Comparison of ENCODE assay signal across 20 cellular contexts in the genomic region with DNA sequence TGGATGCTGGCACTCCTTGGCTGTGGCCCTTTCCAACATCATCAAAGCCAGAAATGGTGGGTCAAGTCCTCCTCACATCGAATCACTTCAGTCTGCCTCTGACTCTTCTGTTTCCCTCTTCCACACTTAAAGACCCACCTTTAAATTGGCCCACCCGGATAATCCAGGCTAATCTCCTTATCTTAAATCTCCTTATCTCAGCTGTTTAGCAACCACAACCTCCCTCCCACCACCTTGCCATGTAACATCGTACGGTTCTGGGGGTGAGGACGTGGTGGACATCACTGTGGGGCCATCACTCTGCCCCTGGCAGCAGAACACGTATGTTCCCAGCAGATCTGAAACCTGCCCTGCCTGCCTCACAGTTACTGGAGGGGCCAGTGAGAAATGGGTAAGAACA. TPM values are rescaled to one million over a fixed set of nuclear protein-coding genes. Genes with fewer than 3 reads are reported as not detected.
DNase-seq lines count a peak whose midpoint lies in the region; ATAC-seq and TF ChIP-seq lines count a peak whose summit lies in the region.
"Had no signal": no experiment of that assay in that cellular context is flagged by ENCODE, and none has a peak within 500 bp of the region (broad histone marks: within the 10 kb centered on the region; RNA-seq: fewer than 3 reads in every experiment).

No MANE protein-coding gene starts in this region.

- H3K27me3 Mint-ChIP-seq in chondrocyte (ENCODE audit: low read depth) (no peaks in the 10 kb centered on the region), neural progenitor cell (ENCODE audit: insufficient read depth, low read depth) (peaks cover 8% of the 10 kb centered on the region)

- no peak overlapping the region for H3K27ac ChIP-seq in neural progenitor cell
- no peak overlapping the region for H3K27ac ChIP-seq in vagina
- H3K27ac ChIP-seq: 22Rv1, A549, BLaER1 had no signal

- DNase-seq in D341Med (ENCODE audit: low spot score) (peak; percentile 64), NCI-H82 treated with DMSO at 0.1 percent for 48 hours (lab: John Stamatoyannopoulos, UW; ENCODE audit: unreplicated experiment) (peak; percentile 85), chondrocyte (ENCODE audit: low spot score) (peak; percentile 30), neural progenitor cell (ENCODE audit: low spot score) (peak; percentile 57), vagina (ENCODE audit: extremely low spot score in 2 of 2) (no peak)
- DNase-seq: CD4-positive, alpha-beta memory T cell; DMS 273 treated with DMSO at 0.1 percent for 48 hours; DMS53; GOT3; H7; HFFc6 had no signal

- H3K4me1 ChIP-seq in neural progenitor cell (peaks cover 46% of the 10 kb centered on the region), vagina (no peaks in the 10 kb centered on the region)
- H3K4me1 ChIP-seq: A549, BLaER1 had no signal

- ATAC-seq in GM18517 (IDR thresholded peaks at IDR 0.05; ENCODE audit: unreplicated experiment) (no peak), GM21717 (IDR thresholded peaks at IDR 0.05; ENCODE audit: unreplicated experiment) (no peak), GM21786 (IDR thresholded peaks at IDR 0.05; ENCODE audit: unreplicated experiment) (no peak)
- ATAC-seq: A549, HCT116 had no signal

- no peak for TF ChIP-seq POLR2A in vagina (IDR thresholded peaks at IDR 0.05)

- no peak overlapping the region for H3K4me3 ChIP-seq in neural progenitor cell
- no peak overlapping the region for H3K4me3 ChIP-seq in vagina
- H3K4me3 ChIP-seq: A549, BLaER1 had no signal

- H3K9ac ChIP-seq in neural progenitor cell: no peak overlapping the region
- H3K9ac ChIP-seq: BLaER1 had no signal

- H3K27me3 ChIP-seq in neural progenitor cell (peaks cover 36% of the 10 kb centered on the region), vagina (no peaks in the 10 kb centered on the region)
- H3K27me3 ChIP-seq: BLaER1 had no signal

- H3F3A ChIP-seq in neural progenitor cell (ENCODE audit: low read depth): no peaks in the 10 kb centered on the region

- H3K27ac Mint-ChIP-seq in chondrocyte (ENCODE audit: unreplicated experiment) (no peak overlapping the region), neural progenitor cell (no peak overlapping the region)
- H3K27ac Mint-ChIP-seq: CD14-positive monocyte; CD4-positive, alpha-beta memory T cell; HFFc6 had no signal

- H3K36me3 Mint-ChIP-seq in chondrocyte (ENCODE audit: low read depth): no peaks in the 10 kb centered on the region
- peaks cover 30% of the 10 kb centered on the region for H3K36me3 Mint-ChIP-seq in neural progenitor cell
- H3K36me3 Mint-ChIP-seq: CD14-positive monocyte; CD4-positive, alpha-beta memory T cell had no signal

- H3K36me3 ChIP-seq in neural progenitor cell (no peaks in the 10 kb centered on the region), vagina (no peaks in the 10 kb centered on the region)
- H3K36me3 ChIP-seq: BLaER1 had no signal

- H3K9me3 ChIP-seq in neural progenitor cell (ENCODE audit: low read depth): no peaks in the 10 kb centered on the region
- H3K9me3 ChIP-seq in vagina: no peaks in the 10 kb centered on the region
- H3K9me3 ChIP-seq: A549, BLaER1 had no signal

- H4K20me1 ChIP-seq in neural progenitor cell (ENCODE audit: low read depth): no peaks in the 10 kb centered on the region
- H4K20me1 ChIP-seq: BLaER1 had no signal

- no peaks in the 10 kb centered on the region for H3K79me2 ChIP-seq in neural progenitor cell (ENCODE audit: low read depth)

- intact Hi-C loops in vagina (cut with DNase I): loop anchor here (10.0 kb wide), 1 partner anchor 508 kb away; the partner anchor contains the start of gene SLC25A51

- no peaks in the 10 kb centered on the region for H3K9me3 Mint-ChIP-seq in chondrocyte (ENCODE audit: low read depth)
- no peaks in the 10 kb centered on the region for H3K9me3 Mint-ChIP-seq in neural progenitor cell
- H3K9me3 Mint-ChIP-seq: CD14-positive monocyte; CD4-positive, alpha-beta memory T cell; HFFc6 had no signal

- no peaks in the 10 kb centered on the region for H3K4me1 Mint-ChIP-seq in chondrocyte (ENCODE audit: low read depth)
- H3K4me1 Mint-ChIP-seq in neural progenitor cell: peaks cover 50% of the 10 kb centered on the region
- H3K4me1 Mint-ChIP-seq: CD14-positive monocyte; CD4-positive, alpha-beta memory T cell had no signal

- TF ChIP-seq CTCF in chondrocyte (IDR thresholded peaks at IDR 0.05) (no peak), neural progenitor cell (IDR thresholded peaks at IDR 0.05) (no peak), vagina (IDR thresholded peaks at IDR 0.05) (no peak)

- no peak overlapping the region for H3K4me3 Mint-ChIP-seq in chondrocyte (ENCODE audit: unreplicated experiment)
- H3K4me3 Mint-ChIP-seq in neural progenitor cell: peak overlapping the region; percentile 3
- H3K4me3 Mint-ChIP-seq: CD14-positive monocyte; CD4-positive, alpha-beta memory T cell; HFFc6 had no signal

- no peak overlapping the region for H2AFZ ChIP-seq in neural progenitor cell (replicated peaks)

- H3K4me2 ChIP-seq in neural progenitor cell: no peak overlapping the region
- H3K4me2 ChIP-seq: A549, BLaER1 had no signal

RNA-seq across cellular contexts. Expression of gene IGFBPL1, which starts 11.5 kb away (rescaled TPM):
- 1.3 to 3.6 TPM (median 2.8 TPM) in 3 replicates for total RNA-seq in chondrocyte
- 26.6 and 43.2 TPM in 2 replicates for total RNA-seq in neural progenitor cell (ENCODE audit: low replicate concordance)
- not detected for total RNA-seq in vagina
- total RNA-seq: CD4-positive, alpha-beta memory T cell; HFFc6; HT-29 had no signal

RNA-seq across cellular contexts. Expression of gene ALDH1B1, which starts 20.2 kb away (rescaled TPM):
- total RNA-seq in chondrocyte (36.8 to 74.6 TPM (median 74.2 TPM) in 3 replicates), neural progenitor cell (ENCODE audit: low replicate concordance) (32.9 and 44.0 TPM in 2 replicates), vagina (13.3 TPM)

Comparison
In these comparisons a context has a peak if more than half of its experiments do, and no peak if none do; other contexts are left out.
1. DNase-seq: peak in D341Med (single experiment), NCI-H82 treated with DMSO at 0.1 percent for 48 hours (single experiment), chondrocyte (single experiment) and neural progenitor cell (single experiment); none in vagina (0 of 2).